Comparison of ENCODE assay signal across 28 cellular contexts in genomic region chr5:132235340-132235739, GRCh38. TPM values are rescaled to one million over a fixed set of nuclear protein-coding genes. Genes with fewer than 3 reads are reported as not detected.
"Had no signal": no experiment of that assay in that cellular context is flagged by ENCODE, and none has a peak within 500 bp of the region (broad histone marks: within the 10 kb centered on the region; RNA-seq: fewer than 3 reads in every experiment).

No MANE protein-coding gene starts in this region.

- H3K27me3 Mint-ChIP-seq: activated CD4-positive, alpha-beta memory T cell treated with anti-CD3 and anti-CD28 coated beads for 36 hours had no signal

- H3K27ac Mint-ChIP-seq: activated CD4-positive, alpha-beta memory T cell treated with anti-CD3 and anti-CD28 coated beads for 36 hours; activated CD4-positive, alpha-beta T cell treated with anti-CD3 and anti-CD28 coated beads for 36 hours; activated CD4-positive, alpha-beta T cell treated with anti-CD3 and anti-CD28 coated beads, Interleukin-2, amount 10 ng/mL, durations not matched to agents 24 days and 14 days; activated CD8-positive, alpha-beta memory T cell treated with anti-CD3 and anti-CD28 coated beads, Interleukin-2, amount 10 ng/mL, durations not matched to agents 7 days and 5 days; activated CD8-positive, alpha-beta T cell treated with anti-CD3 and anti-CD28 coated beads, Interleukin-2, amount 10 ng/mL, durations not matched to agents 7 days and 5 days; activated naive CD8-positive, alpha-beta T cell; activated T-helper 17 cell treated with anti-CD3 and anti-CD28 coated beads, Interleukin-2, amount 50 U/mL, for 72 hours had no signal

- H3K27me3 ChIP-seq: brain microvascular endothelial cell, esophagus muscularis mucosa, foreskin keratinocyte, gastrocnemius medialis, heart left ventricle had no signal

- H3K36me3 Mint-ChIP-seq: activated CD4-positive, alpha-beta memory T cell treated with anti-CD3 and anti-CD28 coated beads for 36 hours; activated CD8-positive, alpha-beta memory T cell treated with anti-CD3 and anti-CD28 coated beads, Interleukin-2, amount 10 ng/mL, durations not matched to agents 7 days and 5 days; activated naive CD8-positive, alpha-beta T cell had no signal

- H3K27ac ChIP-seq: brain microvascular endothelial cell, esophagus muscularis mucosa, foreskin keratinocyte, gastrocnemius medialis, heart left ventricle had no signal

- H3K9me3 Mint-ChIP-seq: activated CD4-positive, alpha-beta memory T cell treated with anti-CD3 and anti-CD28 coated beads for 36 hours; activated CD4-positive, alpha-beta T cell treated with anti-CD3 and anti-CD28 coated beads, Interleukin-2, amount 10 ng/mL, durations not matched to agents 24 days and 14 days; activated T-cell treated with anti-CD3 and anti-CD28 coated beads, Interleukin-2, amount 50 U/mL, for 4 hours; activated T-helper 17 cell treated with anti-CD3 and anti-CD28 coated beads, Interleukin-2, amount 50 U/mL, for 72 hours; central memory CD8-positive, alpha-beta T cell had no signal

- H3K9me3 ChIP-seq: esophagus muscularis mucosa, gastrocnemius medialis, heart left ventricle had no signal

- H3K4me1 ChIP-seq: foreskin keratinocyte, gastrocnemius medialis, heart left ventricle had no signal

- H3K4me3 Mint-ChIP-seq: activated CD4-positive, alpha-beta memory T cell treated with anti-CD3 and anti-CD28 coated beads for 36 hours; activated CD4-positive, alpha-beta T cell treated with anti-CD3 and anti-CD28 coated beads for 36 hours; activated CD4-positive, alpha-beta T cell treated with anti-CD3 and anti-CD28 coated beads, Interleukin-2, amount 10 ng/mL, durations not matched to agents 24 days and 14 days; activated CD8-positive, alpha-beta memory T cell treated with anti-CD3 and anti-CD28 coated beads, Interleukin-2, amount 10 ng/mL, durations not matched to agents 7 days and 5 days; activated CD8-positive, alpha-beta T cell treated with anti-CD3 and anti-CD28 coated beads, Interleukin-2, amount 10 ng/mL, durations not matched to agents 7 days and 5 days; activated naive CD8-positive, alpha-beta T cell; activated T-cell treated with anti-CD3 and anti-CD28 coated beads, Interleukin-2, amount 50 U/mL, for 4 hours; activated T-helper 17 cell treated with anti-CD3 and anti-CD28 coated beads, Interleukin-2, amount 50 U/mL, for 72 hours; central memory CD8-positive, alpha-beta T cell had no signal

- H3K36me3 ChIP-seq: brain microvascular endothelial cell, esophagus muscularis mucosa, gastrocnemius medialis, heart left ventricle had no signal

- H3K4me3 ChIP-seq: esophagus muscularis mucosa, gastrocnemius medialis, heart left ventricle had no signal

- H3K4me1 Mint-ChIP-seq: activated CD4-positive, alpha-beta T cell treated with anti-CD3 and anti-CD28 coated beads for 36 hours; central memory CD8-positive, alpha-beta T cell had no signal

- DNase-seq: activated CD4-positive, alpha-beta memory T cell treated with anti-CD3 and anti-CD28 coated beads for 36 hours; activated CD4-positive, alpha-beta T cell treated with anti-CD3 and anti-CD28 coated beads for 36 hours; activated CD4-positive, alpha-beta T cell treated with anti-CD3 and anti-CD28 coated beads, Interleukin-2, amount 10 ng/mL, durations not matched to agents 24 days and 14 days; activated CD4-positive, CD25-positive, alpha-beta regulatory T cell; activated CD4-positive, CD25-positive, alpha-beta regulatory T cell treated with anti-CD3 and anti-CD28 coated beads, Interleukin-2, amount 50 U/mL, for 72 hours; activated CD8-positive, alpha-beta memory T cell treated with anti-CD3 and anti-CD28 coated beads, Interleukin-2, amount 10 ng/mL, durations not matched to agents 7 days and 5 days; activated CD8-positive, alpha-beta T cell treated with anti-CD3 and anti-CD28 coated beads, Interleukin-2, amount 10 ng/mL, durations not matched to agents 7 days and 5 days; activated effector memory CD4-positive, alpha-beta T cell treated with Interleukin-2 at 50 U/mL for 16 hours; activated gamma-delta T cell treated with Interleukin-2 at 50 U/mL for 16 hours; activated naive CD4-positive, alpha-beta T cell treated with anti-CD3 and anti-CD28 coated beads, Interleukin-2, amount 50 U/mL, for 16 hours; activated naive CD4-positive, alpha-beta T cell treated with Interleukin-2 at 50 U/mL for 16 hours; activated T-cell treated with anti-CD3 and anti-CD28 coated beads, Interleukin-2, amount 50 U/mL, for 4 hours; amniotic stem cell; anterior cingulate cortex; brain microvascular endothelial cell; cortex of kidney; dermis blood vessel endothelial cell; effector CD8-positive, alpha-beta T cell; erythroblast; foreskin keratinocyte; gastrocnemius medialis; glutamatergic neuron; T-helper 2 cell had no signal

RNA-seq across cellular contexts. Expression of gene PDLIM4, which starts 22.2 kb away (rescaled TPM):
- total RNA-seq: activated CD4-positive, alpha-beta memory T cell treated with anti-CD3 and anti-CD28 coated beads for 36 hours; activated CD8-positive, alpha-beta T cell treated with anti-CD3 and anti-CD28 coated beads, Interleukin-2, amount 10 ng/mL, durations not matched to agents 7 days and 5 days; activated T-helper 17 cell treated with anti-CD3 and anti-CD28 coated beads, Interleukin-2, amount 50 U/mL, for 72 hours had no signal

RNA-seq across cellular contexts. Expression of gene SLC22A4, which starts 58.9 kb away (rescaled TPM):
- total RNA-seq: activated CD8-positive, alpha-beta T cell treated with anti-CD3 and anti-CD28 coated beads, Interleukin-2, amount 10 ng/mL, durations not matched to agents 7 days and 5 days had no signal
